Comparison of ENCODE assay signal across 17 cellular contexts in genomic region chr4:124090007-124090406, GRCh38.
DNase-seq lines count a peak whose midpoint lies in the region; ATAC-seq, FAIRE-seq and TF ChIP-seq lines count a peak whose summit lies in the region.
"Had no signal": no experiment of that assay in that cellular context is flagged by ENCODE, and none has a peak within 500 bp of the region (broad histone marks: within the 10 kb centered on the region; RNA-seq: fewer than 3 reads in every experiment).

No MANE protein-coding gene starts in this region.

- H3K9me1 ChIP-seq in IMR-90 (ENCODE audit: insufficient read depth, low read length) (no peaks in the 10 kb centered on the region), K562 (ENCODE audit: control insufficient read depth, insufficient read depth, low read length) (no peaks in the 10 kb centered on the region)

- dilution Hi-C loops in IMR-90 (cut with HindIII; ENCODE audit: low sequenced_read_pairs, unreplicated experiment): no loop called here

- H2BK20ac ChIP-seq in IMR-90 (ENCODE audit: low read depth, low read length): no peak overlapping the region

- no peak overlapping the region for H3K23ac ChIP-seq in IMR-90 (ENCODE audit: low read depth, low read length)

- WGBS in IMR-90 (ENCODE audit: extremely low coverage in 2 of 2, insufficient read length in 1 of 2), 2 experiments: no CpG with 5 or more reads among the region's 7 CpGs
- WGBS in K562 (ENCODE audit: insufficient coverage, low coverage, missing lambda C conversion rate): 0% methylated on average over 7 of the region's 7 CpGs

- H2AK9ac ChIP-seq in IMR-90 (replicated peaks; ENCODE audit: low read depth, low read length, poor library complexity): no peak overlapping the region

- TF ChIP-seq CTCF in right atrium auricular region (IDR thresholded peaks at IDR 0.05) (no peak), IMR-90 (conservative IDR thresholded peaks at IDR 0.05; ENCODE audit: low read depth, low read length) (no peak), K562 (IDR thresholded peaks at IDR 0.05 in 2 of 3, conservative IDR thresholded peaks at IDR 0.05 in 1 of 3; ENCODE audit: insufficient read depth in 2 of 3, low read depth in 1 of 3, low read length in 3 of 3) (no peak), neural cell (IDR thresholded peaks at IDR 0.05; ENCODE audit: poor library complexity, severe bottlenecking) (no peak), RWPE1 (conservative IDR thresholded peaks at IDR 0.05; ENCODE audit: low read depth) (no peak), omental fat pad (IDR thresholded peaks at IDR 0.05) (no peak)

- no peak overlapping the region for H4K91ac ChIP-seq in IMR-90 (ENCODE audit: insufficient read depth, low read depth, low read length)

- no peak overlapping the region for H2BK5ac ChIP-seq in IMR-90 (ENCODE audit: low read depth, low read length, poor library complexity, severe bottlenecking)

- TF ChIP-seq EP300 in K562 (IDR thresholded peaks at IDR 0.05; ENCODE audit: low read length) (no peak), neural cell (conservative IDR thresholded peaks at IDR 0.05; ENCODE audit: poor library complexity, severe bottlenecking) (peak; percentile 41)

- TF ChIP-seq RAD21 in IMR-90 (IDR thresholded peaks at IDR 0.05; ENCODE audit: low read length): no peak
- no peak for TF ChIP-seq RAD21 in K562 (CRISPR knock-in tag; conservative IDR thresholded peaks at IDR 0.05 in 1 of 2, IDR thresholded peaks at IDR 0.05 in 1 of 2)
- TF ChIP-seq RAD21 in neural cell (conservative IDR thresholded peaks at IDR 0.05): no peak

- H3K27ac ChIP-seq in right atrium auricular region: no peak overlapping the region
- no peak overlapping the region for H3K27ac ChIP-seq in IMR-90 (ENCODE audit: insufficient read depth, low read length)
- no peak overlapping the region for H3K27ac ChIP-seq in K562 (ENCODE audit: extremely low read depth, low read depth, low read length)
- H3K27ac ChIP-seq in neural cell (ENCODE audit: low read length): no peak overlapping the region
- no peak overlapping the region for H3K27ac ChIP-seq in RWPE1

- H2BK120ac ChIP-seq in IMR-90 (ENCODE audit: low read depth, low read length): no peak overlapping the region

- H3F3A ChIP-seq in neural cell (ENCODE audit: insufficient read depth, low read length, poor library complexity, severe bottlenecking): no peaks in the 10 kb centered on the region

- in situ Hi-C loops in IMR-90 (cut with MboI; ENCODE audit: low sequenced_read_pairs): no loop called here
- in situ Hi-C loops in K562 (cut with MboI): no loop called here

- intact Hi-C loops in Right ventricle myocardium superior (cut with DNase I): no loop called here
- intact Hi-C loops in IMR-90 (cut with micrococcal nuclease): no loop called here
- intact Hi-C loops in K562 (cut with micrococcal nuclease): no loop called here

- peak; percentile 45 for ATAC-seq in Right ventricle myocardium superior (ENCODE audit: poor library complexity)
- no peak for ATAC-seq in IMR-90 (ENCODE audit: low read depth)
- no peak for ATAC-seq in K562
- ATAC-seq in omental fat pad (ENCODE audit: low FRiP score): no peak

- CTCF ChIA-PET in IMR-90 (lab: Yijun Ruan, JAX): no interaction called here
- CTCF ChIA-PET in K562 (lab: Yijun Ruan, JAX; ENCODE audit: low intra/inter-chr PET ratio): no interaction called here
- CTCF ChIA-PET in RWPE1 (lab: Yijun Ruan, JAX): interaction anchor here (0.7 kb wide), 1 partner anchor 317 kb away, joined by 4 read pairs; no protein-coding TSS in a partner anchor

- POLR2A ChIA-PET in IMR-90 (lab: Charles Lee; ENCODE audit: unreplicated experiment) (no interaction called here), K562 (lab: Yijun Ruan, JAX) (no interaction called here), RWPE1 (lab: Yijun Ruan, JAX; ENCODE audit: low non-redundant PET) (no interaction called here)

- no peaks in the 10 kb centered on the region for H3K79me1 ChIP-seq in IMR-90 (ENCODE audit: low read depth in 1 of 2, low read length in 2 of 2)

- H3K4me1 ChIP-seq in right atrium auricular region: peaks cover 0 to 9% of the 10 kb centered on the region in 2 donors
- H3K4me1 ChIP-seq in IMR-90 (ENCODE audit: control insufficient read depth, insufficient read depth, low read length): no peaks in the 10 kb centered on the region
- no peaks in the 10 kb centered on the region for H3K4me1 ChIP-seq in K562 (replicated peaks in 1 of 2; ENCODE audit: control insufficient read depth in 2 of 2, insufficient read depth in 2 of 2, low read length in 2 of 2)

- no peak overlapping the region for H3K56ac ChIP-seq in IMR-90 (ENCODE audit: extremely low read depth, insufficient read depth, low read length)

- H3K27me3 ChIP-seq in right atrium auricular region: no peaks in the 10 kb centered on the region
- no peaks in the 10 kb centered on the region for H3K27me3 ChIP-seq in IMR-90 (ENCODE audit: control insufficient read depth, insufficient read depth, low read length)
- H3K27me3 ChIP-seq in K562 (ENCODE audit: control insufficient read depth in 2 of 2, insufficient read depth in 2 of 2, low read length in 2 of 2): no peaks in the 10 kb centered on the region
- H3K27me3 ChIP-seq in neural cell (ENCODE audit: insufficient read depth, low read depth, low read length): no peaks in the 10 kb centered on the region

- H2AK5ac ChIP-seq in IMR-90 (ENCODE audit: low read depth, low read length): no peak overlapping the region

- no peak for TF ChIP-seq POLR2A in IMR-90 (IDR thresholded peaks at IDR 0.05; ENCODE audit: low read depth, low read length)
- no peak for TF ChIP-seq POLR2A in K562 (conservative IDR thresholded peaks at IDR 0.05)

- H2BK15ac ChIP-seq in IMR-90 (ENCODE audit: low read depth, low read length): no peak overlapping the region

- H3K4me2 ChIP-seq in IMR-90 (ENCODE audit: low read depth, low read length) (no peak overlapping the region), K562 (ENCODE audit: insufficient read depth, low read length) (no peak overlapping the region), neural cell (ENCODE audit: low read length) (no peak overlapping the region)

- H4K20me1 ChIP-seq in IMR-90 (ENCODE audit: insufficient read depth, low read length): no peaks in the 10 kb centered on the region
- H4K20me1 ChIP-seq in K562 (replicated peaks; ENCODE audit: control insufficient read depth, insufficient read depth, low read length): no peaks in the 10 kb centered on the region
- no peaks in the 10 kb centered on the region for H4K20me1 ChIP-seq in neural cell (ENCODE audit: insufficient read depth)

- no peak overlapping the region for H3K14ac ChIP-seq in IMR-90 (replicated peaks; ENCODE audit: low read depth, low read length)

- H3K9me3 ChIP-seq in right atrium auricular region (no peaks in the 10 kb centered on the region), IMR-90 (ENCODE audit: control insufficient read depth, insufficient read depth, low read length) (no peaks in the 10 kb centered on the region), K562 (replicated peaks; ENCODE audit: control insufficient read depth, insufficient read depth, low read depth, low read length) (no peaks in the 10 kb centered on the region), neural cell (ENCODE audit: low read length) (no peaks in the 10 kb centered on the region)

- no peaks in the 10 kb centered on the region for H3K9me2 ChIP-seq in neural cell (ENCODE audit: insufficient read depth, low read length)

- BruUV-seq in IMR-90 (replicated peaks; lab: Mats Ljungman, UMichigan) (no TSS peak), K562 (replicated peaks; lab: Mats Ljungman, UMichigan) (no TSS peak)

- H2AFZ ChIP-seq in IMR-90 (replicated peaks; ENCODE audit: low read length, poor library complexity) (no peak overlapping the region), K562 (ENCODE audit: low read depth, low read length) (no peak overlapping the region), neural cell (ENCODE audit: low read depth, low read length) (no peak overlapping the region)

- H3K36me3 ChIP-seq in right atrium auricular region: no peaks in the 10 kb centered on the region
- H3K36me3 ChIP-seq in IMR-90 (ENCODE audit: control insufficient read depth, insufficient read depth, low read length): no peaks in the 10 kb centered on the region
- H3K36me3 ChIP-seq in K562 (ENCODE audit: control insufficient read depth, insufficient read depth, low read length): no peaks in the 10 kb centered on the region
- H3K36me3 ChIP-seq in neural cell (ENCODE audit: insufficient read depth, low read length): no peaks in the 10 kb centered on the region

- H3K79me2 ChIP-seq in K562 (ENCODE audit: control insufficient read depth, insufficient read depth, low read length): no peaks in the 10 kb centered on the region
- H3K79me2 ChIP-seq in neural cell (replicated peaks; ENCODE audit: insufficient read depth, low read length): no peaks in the 10 kb centered on the region

- no peak overlapping the region for H3K18ac ChIP-seq in IMR-90 (ENCODE audit: low read depth, low read length)

- no peak for DNase-seq in Right ventricle myocardium superior
- DNase-seq in right atrium auricular region (ENCODE audit: low spot score): no peak
- DNase-seq in IMR-90: no peak
- DNase-seq in K562 (ENCODE audit: extremely low read depth in 1 of 4, low spot score in 3 of 4): no peak
- DNase-seq in RWPE1 (ENCODE audit: low spot score): no peak
- no peak for DNase-seq in omental fat pad (ENCODE audit: low spot score)
- DNase-seq: C1 segment of cervical spinal cord, DMS153, DMS79 treated with DMSO at 0.1 percent for 48 hours, EL, GOT3, H9 had no signal

- H4K8ac ChIP-seq in IMR-90 (ENCODE audit: low read depth in 2 of 2, low read length in 2 of 2): no peak overlapping the region

- H3K4me3 ChIP-seq in right atrium auricular region (no peak overlapping the region), IMR-90 (ENCODE audit: insufficient read depth, low read depth, low read length) (no peak overlapping the region), K562 (no peak overlapping the region), neural cell (ENCODE audit: low read length) (no peak overlapping the region)

- H3K9ac ChIP-seq in IMR-90 (ENCODE audit: low read depth, low read length) (no peak overlapping the region), K562 (ENCODE audit: insufficient read depth in 1 of 2, low read depth in 2 of 2, low read length in 2 of 2) (no peak overlapping the region), neural cell (ENCODE audit: low read length) (no peak overlapping the region)

- no peak overlapping the region for H4K5ac ChIP-seq in IMR-90 (ENCODE audit: low read depth, low read length)

- FAIRE-seq in K562 (lab: Jason Lieb, UNC): no peak
- FAIRE-seq: A204.1, D721Med, G401.6, GM12891 had no signal

- H3K4ac ChIP-seq in IMR-90 (ENCODE audit: low read depth, low read length): no peak overlapping the region

TF ChIP-seq in IMR-90, 13 proteins besides CTCF, POLR2A, EP300 and RAD21 (continues in another document):
- TF ChIP-seq MAFK (IDR thresholded peaks at IDR 0.05; ENCODE audit: low read depth, low read length) (peak; percentile 85), RCOR1 (IDR thresholded peaks at IDR 0.05; ENCODE audit: insufficient replicate concordance, low read length) (no peak)

TF ChIP-seq in K562, 482 proteins besides CTCF, POLR2A, EP300 and RAD21:
- TF ChIP-seq SRSF7 (optimal IDR thresholded peaks at IDR 0.05; ENCODE audit: low read depth, low read length) (no peak), MAFK (IDR thresholded peaks at IDR 0.05; ENCODE audit: low read length) (peak; percentile 36)

TF ChIP-seq in neural cell, 6 proteins besides CTCF, POLR2A, EP300 and RAD21 (continues in another document):
- TF ChIP-seq MXI1 (conservative IDR thresholded peaks at IDR 0.05; ENCODE audit: poor library complexity, severe bottlenecking): no peak
- no peak for TF ChIP-seq SMC3 (conservative IDR thresholded peaks at IDR 0.05; ENCODE audit: poor library complexity)
